ENCODE assay signal across 2 cellular contexts in genomic region chr15:86541540-86541939, GRCh38.
TF ChIP-seq lines count a peak whose summit lies in the region.

No MANE protein-coding gene starts in this region.

TF ChIP-seq in GM23338, 12 proteins besides CTCF, POLR2A, EP300 and RAD21 (continued from another document):
- TF ChIP-seq, protein P1, sequence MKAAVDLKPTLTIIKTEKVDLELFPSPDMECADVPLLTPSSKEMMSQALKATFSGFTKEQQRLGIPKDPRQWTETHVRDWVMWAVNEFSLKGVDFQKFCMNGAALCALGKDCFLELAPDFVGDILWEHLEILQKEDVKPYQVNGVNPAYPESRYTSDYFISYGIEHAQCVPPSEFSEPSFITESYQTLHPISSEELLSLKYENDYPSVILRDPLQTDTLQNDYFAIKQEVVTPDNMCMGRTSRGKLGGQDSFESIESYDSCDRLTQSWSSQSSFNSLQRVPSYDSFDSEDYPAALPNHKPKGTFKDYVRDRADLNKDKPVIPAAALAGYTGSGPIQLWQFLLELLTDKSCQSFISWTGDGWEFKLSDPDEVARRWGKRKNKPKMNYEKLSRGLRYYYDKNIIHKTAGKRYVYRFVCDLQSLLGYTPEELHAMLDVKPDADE (IDR thresholded peaks at IDR 0.05) = no peak
- no peak for TF ChIP-seq EZH2phosphoT487 (IDR thresholded peaks at IDR 0.05; ENCODE audit: unreplicated experiment)

TF ChIP-seq in WTC11, 78 proteins besides CTCF, POLR2A, EP300 and RAD21 (continued from another document):
- TF ChIP-seq, protein P2, sequence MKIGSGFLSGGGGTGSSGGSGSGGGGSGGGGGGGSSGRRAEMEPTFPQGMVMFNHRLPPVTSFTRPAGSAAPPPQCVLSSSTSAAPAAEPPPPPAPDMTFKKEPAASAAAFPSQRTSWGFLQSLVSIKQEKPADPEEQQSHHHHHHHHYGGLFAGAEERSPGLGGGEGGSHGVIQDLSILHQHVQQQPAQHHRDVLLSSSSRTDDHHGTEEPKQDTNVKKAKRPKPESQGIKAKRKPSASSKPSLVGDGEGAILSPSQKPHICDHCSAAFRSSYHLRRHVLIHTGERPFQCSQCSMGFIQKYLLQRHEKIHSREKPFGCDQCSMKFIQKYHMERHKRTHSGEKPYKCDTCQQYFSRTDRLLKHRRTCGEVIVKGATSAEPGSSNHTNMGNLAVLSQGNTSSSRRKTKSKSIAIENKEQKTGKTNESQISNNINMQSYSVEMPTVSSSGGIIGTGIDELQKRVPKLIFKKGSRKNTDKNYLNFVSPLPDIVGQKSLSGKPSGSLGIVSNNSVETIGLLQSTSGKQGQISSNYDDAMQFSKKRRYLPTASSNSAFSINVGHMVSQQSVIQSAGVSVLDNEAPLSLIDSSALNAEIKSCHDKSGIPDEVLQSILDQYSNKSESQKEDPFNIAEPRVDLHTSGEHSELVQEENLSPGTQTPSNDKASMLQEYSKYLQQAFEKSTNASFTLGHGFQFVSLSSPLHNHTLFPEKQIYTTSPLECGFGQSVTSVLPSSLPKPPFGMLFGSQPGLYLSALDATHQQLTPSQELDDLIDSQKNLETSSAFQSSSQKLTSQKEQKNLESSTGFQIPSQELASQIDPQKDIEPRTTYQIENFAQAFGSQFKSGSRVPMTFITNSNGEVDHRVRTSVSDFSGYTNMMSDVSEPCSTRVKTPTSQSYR (CRISPR knock-in tag; IDR thresholded peaks at IDR 0.05) = no peak
- TF ChIP-seq, protein P3, sequence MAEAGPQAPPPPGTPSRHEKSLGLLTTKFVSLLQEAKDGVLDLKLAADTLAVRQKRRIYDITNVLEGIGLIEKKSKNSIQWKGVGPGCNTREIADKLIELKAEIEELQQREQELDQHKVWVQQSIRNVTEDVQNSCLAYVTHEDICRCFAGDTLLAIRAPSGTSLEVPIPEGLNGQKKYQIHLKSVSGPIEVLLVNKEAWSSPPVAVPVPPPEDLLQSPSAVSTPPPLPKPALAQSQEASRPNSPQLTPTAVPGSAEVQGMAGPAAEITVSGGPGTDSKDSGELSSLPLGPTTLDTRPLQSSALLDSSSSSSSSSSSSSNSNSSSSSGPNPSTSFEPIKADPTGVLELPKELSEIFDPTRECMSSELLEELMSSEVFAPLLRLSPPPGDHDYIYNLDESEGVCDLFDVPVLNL (CRISPR knock-in tag; IDR thresholded peaks at IDR 0.05; ENCODE audit: borderline replicate concordance, low read depth) = no peak
- TF ChIP-seq ATF1 (CRISPR knock-in tag; IDR thresholded peaks at IDR 0.05) (no peak), CREM (CRISPR knock-in tag; IDR thresholded peaks at IDR 0.05) (no peak), GRHL2 (CRISPR knock-in tag; IDR thresholded peaks at IDR 0.05; ENCODE audit: insufficient replicate concordance, severe bottlenecking) (no peak), ESRRA (CRISPR knock-in tag; IDR thresholded peaks at IDR 0.05; ENCODE audit: borderline replicate concordance) (no peak), TP53 (CRISPR knock-in tag; IDR thresholded peaks at IDR 0.05) (no peak), ZNF396 (CRISPR knock-in tag; IDR thresholded peaks at IDR 0.05; ENCODE audit: borderline replicate concordance) (no peak), NR3C1 (CRISPR knock-in tag; conservative IDR thresholded peaks at IDR 0.05; ENCODE audit: low read depth) (no peak), SMAD4 (CRISPR knock-in tag; IDR thresholded peaks at IDR 0.05) (no peak), ZNF671 (CRISPR knock-in tag; IDR thresholded peaks at IDR 0.05) (no peak), ZNF121 (CRISPR knock-in tag; IDR thresholded peaks at IDR 0.05) (no peak), MXD4 (CRISPR knock-in tag; IDR thresholded peaks at IDR 0.05; ENCODE audit: borderline replicate concordance) (no peak), FOXP1 (CRISPR knock-in tag; IDR thresholded peaks at IDR 0.05; ENCODE audit: borderline replicate concordance) (no peak), JAZF1 (CRISPR knock-in tag; IDR thresholded peaks at IDR 0.05) (no peak)
